34 cellular contexts compared by ENCODE assay signal in genomic region chr15:57339321-57339720, GRCh38. TPM values are rescaled to one million over a fixed set of nuclear protein-coding genes. Genes with fewer than 3 reads are reported as not detected.
"Had no signal": no experiment of that assay in that cellular context is flagged by ENCODE, and none has a peak within 500 bp of the region (broad histone marks: within the 10 kb centered on the region; RNA-seq: fewer than 3 reads in every experiment).

No MANE protein-coding gene starts in this region.

- H3K9me3 Mint-ChIP-seq: activated CD4-positive, alpha-beta memory T cell treated with anti-CD3 and anti-CD28 coated beads, Interleukin-2, amount 10 ng/mL, durations not matched to agents 7 days and 5 days; activated CD4-positive, alpha-beta T cell treated with anti-CD3 and anti-CD28 coated beads, Interleukin-2, amount 10 ng/mL, durations not matched to agents 7 days and 5 days; activated naive CD4-positive, alpha-beta T cell treated with anti-CD3 and anti-CD28 coated beads, Interleukin-2, amount 10 ng/mL, durations not matched to agents 7 days and 5 days; activated naive CD4-positive, alpha-beta T cell treated with anti-CD3 and anti-CD28 coated beads, Interleukin-2, amount 50 U/mL, for 24 hours; activated naive CD8-positive, alpha-beta T cell treated with anti-CD3 and anti-CD28 coated beads, Interleukin-2, amount 10 ng/mL, durations not matched to agents 7 days and 5 days; activated naive CD8-positive, alpha-beta T cell treated with anti-CD3 and anti-CD28 coated beads, Interleukin-2, amount 50 U/mL, for 24 hours; activated T-cell treated with anti-CD3 and anti-CD28 coated beads, Interleukin-2, amount 50 U/mL, for 24 hours; activated T-helper 2 cell treated with anti-CD3 and anti-CD28 coated beads, Interferon-gamma antibody, Interleukin-2, Interleukin-4, amounts not matched to agents 10 μg/mL and 5 μg/mL and 100 μg/mL, durations not matched to agents 14 hours and 24 hours and 36 hours; brain; central memory CD8-positive, alpha-beta T cell; T-helper 1 cell treated with Interleukin-12 subunit alpha and Interleukin-12 subunit beta and Interleukin-4 antibody, amounts not matched to agents 30 μg/mL and 1 μg/mL, for 36 hours; T-helper 2 cell treated with Interferon-gamma antibody and Interleukin-4, amounts not matched to agents 5 μg/mL and 100 μg/mL, for 36 hours; WTC11 had no signal

- H3K4me3 Mint-ChIP-seq: activated CD4-positive, alpha-beta memory T cell treated with anti-CD3 and anti-CD28 coated beads, Interleukin-2, amount 10 ng/mL, durations not matched to agents 7 days and 5 days; activated CD4-positive, alpha-beta T cell treated with anti-CD3 and anti-CD28 coated beads for 36 hours; activated CD4-positive, alpha-beta T cell treated with anti-CD3 and anti-CD28 coated beads, Interleukin-2, amount 10 ng/mL, durations not matched to agents 7 days and 5 days; activated CD8-positive, alpha-beta memory T cell treated with anti-CD3 and anti-CD28 coated beads, Interleukin-2, amount 10 ng/mL, durations not matched to agents 7 days and 5 days; activated CD8-positive, alpha-beta T cell treated with anti-CD3 and anti-CD28 coated beads, Interleukin-2, amount 10 ng/mL, durations not matched to agents 7 days and 5 days; activated naive CD4-positive, alpha-beta T cell treated with anti-CD3 and anti-CD28 coated beads, Interleukin-2, amount 10 ng/mL, durations not matched to agents 7 days and 5 days; activated naive CD4-positive, alpha-beta T cell treated with anti-CD3 and anti-CD28 coated beads, Interleukin-2, amount 50 U/mL, for 24 hours; activated naive CD8-positive, alpha-beta T cell; activated naive CD8-positive, alpha-beta T cell treated with anti-CD3 and anti-CD28 coated beads, Interleukin-2, amount 10 ng/mL, durations not matched to agents 7 days and 5 days; activated naive CD8-positive, alpha-beta T cell treated with anti-CD3 and anti-CD28 coated beads, Interleukin-2, amount 50 U/mL, for 24 hours; activated T-cell treated with anti-CD3 and anti-CD28 coated beads, Interleukin-2, amount 50 U/mL, for 24 hours; brain; central memory CD8-positive, alpha-beta T cell; T-helper 1 cell treated with Interleukin-12 subunit alpha and Interleukin-12 subunit beta and Interleukin-4 antibody, amounts not matched to agents 30 μg/mL and 1 μg/mL, for 36 hours; T-helper 2 cell treated with Interferon-gamma antibody and Interleukin-4, amounts not matched to agents 5 μg/mL and 100 μg/mL, for 36 hours; WTC11 had no signal

- DNase-seq: activated CD4-positive, alpha-beta memory T cell treated with anti-CD3 and anti-CD28 coated beads, Interleukin-2, amount 10 ng/mL, durations not matched to agents 7 days and 5 days; activated CD4-positive, alpha-beta T cell treated with anti-CD3 and anti-CD28 coated beads for 1 hour; activated CD4-positive, alpha-beta T cell treated with anti-CD3 and anti-CD28 coated beads for 36 hours; activated CD4-positive, alpha-beta T cell treated with anti-CD3 and anti-CD28 coated beads for 48 hours; activated CD4-positive, alpha-beta T cell treated with anti-CD3 and anti-CD28 coated beads, Interleukin-2, amount 10 ng/mL, durations not matched to agents 7 days and 5 days; activated CD4-positive, alpha-beta T cell treated with anti-CD3 and anti-CD28 coated beads, Interleukin-2, amount 50 U/mL, for 48 hours; activated CD4-positive, CD25-positive, alpha-beta regulatory T cell; activated CD8-positive, alpha-beta memory T cell treated with anti-CD3 and anti-CD28 coated beads for 24 hours; activated CD8-positive, alpha-beta memory T cell treated with anti-CD3 and anti-CD28 coated beads, Interleukin-2, amount 10 ng/mL, durations not matched to agents 7 days and 5 days; activated CD8-positive, alpha-beta memory T cell treated with anti-CD3 and anti-CD28 coated beads, Interleukin-2, amount 50 U/mL, for 48 hours; activated CD8-positive, alpha-beta T cell treated with anti-CD3 and anti-CD28 coated beads, Interleukin-2, amount 10 ng/mL, durations not matched to agents 7 days and 5 days; activated effector memory CD4-positive, alpha-beta T cell treated with Interleukin-2 at 50 U/mL for 16 hours; activated gamma-delta T cell; activated naive CD4-positive, alpha-beta T cell treated with anti-CD3 and anti-CD28 coated beads, Interleukin-2, amount 10 ng/mL, durations not matched to agents 7 days and 5 days; activated naive CD4-positive, alpha-beta T cell treated with Interleukin-2 at 50 U/mL for 16 hours; activated naive CD8-positive, alpha-beta T cell treated with anti-CD3 and anti-CD28 coated beads, Interleukin-2, amount 10 ng/mL, durations not matched to agents 7 days and 5 days; activated naive CD8-positive, alpha-beta T cell treated with anti-CD3 and anti-CD28 coated beads, Interleukin-2, amount 50 U/mL, for 24 hours; activated T-cell treated with anti-CD3 and anti-CD28 coated beads, Interleukin-2, amount 50 U/mL, for 24 hours; activated T-cell treated with anti-CD3 and anti-CD28 coated beads, Interleukin-2, amount 50 U/mL, for 48 hours; amygdala; anterior cingulate cortex; caudate nucleus; cerebellar nuclear complex; T-helper 1 cell; T-helper 2 cell; T-helper 9 cell had no signal

- H3K27me3 Mint-ChIP-seq: activated CD4-positive, alpha-beta T cell treated with anti-CD3 and anti-CD28 coated beads, Interleukin-2, amount 10 ng/mL, durations not matched to agents 7 days and 5 days had no signal

- H3K27ac Mint-ChIP-seq: activated CD4-positive, alpha-beta memory T cell treated with anti-CD3 and anti-CD28 coated beads, Interleukin-2, amount 10 ng/mL, durations not matched to agents 7 days and 5 days; activated CD4-positive, alpha-beta T cell treated with anti-CD3 and anti-CD28 coated beads for 36 hours; activated CD4-positive, alpha-beta T cell treated with anti-CD3 and anti-CD28 coated beads, Interleukin-2, amount 10 ng/mL, durations not matched to agents 7 days and 5 days; activated CD8-positive, alpha-beta memory T cell treated with anti-CD3 and anti-CD28 coated beads, Interleukin-2, amount 10 ng/mL, durations not matched to agents 7 days and 5 days; activated CD8-positive, alpha-beta T cell treated with anti-CD3 and anti-CD28 coated beads, Interleukin-2, amount 10 ng/mL, durations not matched to agents 7 days and 5 days; activated naive CD4-positive, alpha-beta T cell treated with anti-CD3 and anti-CD28 coated beads, Interleukin-2, amount 10 ng/mL, durations not matched to agents 7 days and 5 days; activated naive CD4-positive, alpha-beta T cell treated with anti-CD3 and anti-CD28 coated beads, Interleukin-2, amount 50 U/mL, for 24 hours; activated naive CD8-positive, alpha-beta T cell; activated naive CD8-positive, alpha-beta T cell treated with anti-CD3 and anti-CD28 coated beads, Interleukin-2, amount 10 ng/mL, durations not matched to agents 7 days and 5 days; activated naive CD8-positive, alpha-beta T cell treated with anti-CD3 and anti-CD28 coated beads, Interleukin-2, amount 50 U/mL, for 24 hours; activated T-cell treated with anti-CD3 and anti-CD28 coated beads, Interleukin-2, amount 50 U/mL, for 24 hours; activated T-helper 2 cell treated with anti-CD3 and anti-CD28 coated beads, Interferon-gamma antibody, Interleukin-2, Interleukin-4, amounts not matched to agents 10 μg/mL and 5 μg/mL and 100 μg/mL, durations not matched to agents 14 hours and 24 hours and 36 hours; brain; T-helper 1 cell treated with Interleukin-12 subunit alpha and Interleukin-12 subunit beta and Interleukin-4 antibody, amounts not matched to agents 30 μg/mL and 1 μg/mL, for 36 hours; T-helper 2 cell treated with Interferon-gamma antibody and Interleukin-4, amounts not matched to agents 5 μg/mL and 100 μg/mL, for 36 hours; WTC11 had no signal

- H3K36me3 Mint-ChIP-seq: activated CD8-positive, alpha-beta memory T cell treated with anti-CD3 and anti-CD28 coated beads, Interleukin-2, amount 10 ng/mL, durations not matched to agents 7 days and 5 days; activated naive CD4-positive, alpha-beta T cell treated with anti-CD3 and anti-CD28 coated beads, Interleukin-2, amount 10 ng/mL, durations not matched to agents 7 days and 5 days; activated naive CD4-positive, alpha-beta T cell treated with anti-CD3 and anti-CD28 coated beads, Interleukin-2, amount 50 U/mL, for 24 hours; activated naive CD8-positive, alpha-beta T cell; activated naive CD8-positive, alpha-beta T cell treated with anti-CD3 and anti-CD28 coated beads, Interleukin-2, amount 10 ng/mL, durations not matched to agents 7 days and 5 days; brain; WTC11 had no signal

- H3K4me1 Mint-ChIP-seq: activated CD4-positive, alpha-beta memory T cell treated with anti-CD3 and anti-CD28 coated beads, Interleukin-2, amount 10 ng/mL, durations not matched to agents 7 days and 5 days; activated CD4-positive, alpha-beta T cell treated with anti-CD3 and anti-CD28 coated beads for 36 hours; activated CD4-positive, alpha-beta T cell treated with anti-CD3 and anti-CD28 coated beads, Interleukin-2, amount 10 ng/mL, durations not matched to agents 7 days and 5 days; activated CD8-positive, alpha-beta memory T cell treated with anti-CD3 and anti-CD28 coated beads, Interleukin-2, amount 10 ng/mL, durations not matched to agents 7 days and 5 days; activated naive CD4-positive, alpha-beta T cell treated with anti-CD3 and anti-CD28 coated beads, Interleukin-2, amount 10 ng/mL, durations not matched to agents 7 days and 5 days; activated naive CD4-positive, alpha-beta T cell treated with anti-CD3 and anti-CD28 coated beads, Interleukin-2, amount 50 U/mL, for 24 hours; activated naive CD8-positive, alpha-beta T cell treated with anti-CD3 and anti-CD28 coated beads, Interleukin-2, amount 10 ng/mL, durations not matched to agents 7 days and 5 days; activated naive CD8-positive, alpha-beta T cell treated with anti-CD3 and anti-CD28 coated beads, Interleukin-2, amount 50 U/mL, for 24 hours had no signal

RNA-seq across cellular contexts. Expression of gene CGNL1, which starts 37.0 kb away (rescaled TPM):
- total RNA-seq: activated CD4-positive, alpha-beta memory T cell treated with anti-CD3 and anti-CD28 coated beads, Interleukin-2, amount 10 ng/mL, durations not matched to agents 7 days and 5 days; activated CD4-positive, alpha-beta T cell treated with anti-CD3 and anti-CD28 coated beads for 36 hours; activated CD4-positive, alpha-beta T cell treated with anti-CD3 and anti-CD28 coated beads, Interleukin-2, amount 10 ng/mL, durations not matched to agents 7 days and 5 days; activated CD8-positive, alpha-beta memory T cell treated with anti-CD3 and anti-CD28 coated beads, Interleukin-2, amount 10 ng/mL, durations not matched to agents 7 days and 5 days; activated CD8-positive, alpha-beta T cell treated with anti-CD3 and anti-CD28 coated beads, Interleukin-2, amount 10 ng/mL, durations not matched to agents 7 days and 5 days; activated naive CD8-positive, alpha-beta T cell treated with anti-CD3 and anti-CD28 coated beads, Interleukin-2, amount 10 ng/mL, durations not matched to agents 7 days and 5 days; activated T-helper 2 cell treated with anti-CD3 and anti-CD28 coated beads, Interferon-gamma antibody, Interleukin-2, Interleukin-4, amounts not matched to agents 10 μg/mL and 5 μg/mL and 100 μg/mL, durations not matched to agents 14 hours and 24 hours and 36 hours had no signal
